10 cellular contexts compared by ENCODE assay signal in genomic region chr16:73171901-73172619, GRCh38.
A peak's percentile ranks its signal among the peaks of the same experiment; 100 is the strongest.
DNase-seq lines count a peak whose midpoint lies in the region; ATAC-seq and TF ChIP-seq lines count a peak whose summit lies in the region.
"Had no signal": no experiment of that assay in that cellular context is flagged by ENCODE, and none has a peak within 500 bp of the region (broad histone marks: within the 10 kb centered on the region; RNA-seq: fewer than 3 reads in every experiment).

No MANE protein-coding gene starts in this region.

- H3K4me3 ChIP-seq in HCT116 (replicated peaks in 1 of 2; ENCODE audit: low read depth in 1 of 2, low read length in 2 of 2) (no peak overlapping the region), adipocyte (ENCODE audit: low read length) (peak overlapping the region; percentile 53), skeletal muscle satellite cell (ENCODE audit: low read length) (peak overlapping the region; percentile 26)

- H3K4me3 Mint-ChIP-seq in activated CD4-positive, alpha-beta memory T cell treated with anti-CD3 and anti-CD28 coated beads for 36 hours: no peak overlapping the region
- H3K4me3 Mint-ChIP-seq: T-helper 2 cell treated with Interferon-gamma antibody and Interleukin-4, amounts not matched to agents 5 μg/mL and 100 μg/mL, for 36 hours had no signal

- RAD21 ChIA-PET in HCT116 (lab: Charles Lee; ENCODE audit: low non-redundant PET in 1 of 2, low total read pairs in 2 of 2, uncharacterized antibody in 2 of 2, unreplicated experiment in 2 of 2): no interaction called here

- H3K4me1 Mint-ChIP-seq in activated CD4-positive, alpha-beta memory T cell treated with anti-CD3 and anti-CD28 coated beads for 36 hours (ENCODE audit: low read depth): no peaks in the 10 kb centered on the region

- H3K27me3 ChIP-seq in HCT116 (ENCODE audit: insufficient read depth, low read length) (no peaks in the 10 kb centered on the region; the same call in 1 of the 2 replicates), adipocyte (replicated peaks; ENCODE audit: control insufficient read depth, insufficient read depth, low read length) (no peaks in the 10 kb centered on the region), skeletal muscle satellite cell (ENCODE audit: control insufficient read depth, insufficient read depth, low read length) (no peaks in the 10 kb centered on the region)

- no peak for TF ChIP-seq POLR2A in HCT116 (IDR thresholded peaks at IDR 0.05; ENCODE audit: borderline replicate concordance, extremely low read depth, insufficient read depth, insufficient read length)

- no peaks in the 10 kb centered on the region for H3K9me2 ChIP-seq in HCT116 (ENCODE audit: insufficient read depth)

- intact Hi-C loops in HCT116 (cut with micrococcal nuclease): no loop called here
- intact Hi-C loops in activated CD4-positive, alpha-beta memory T cell treated with anti-CD3 and anti-CD28 coated beads for 36 hours (cut with micrococcal nuclease): no loop called here

- DNase-seq in HCT116 (ENCODE audit: low read depth, low spot score) (no peak), adipocyte (ENCODE audit: low read depth) (no peak), islet precursor cell (peak; percentile 69), H4 (ENCODE audit: low spot score) (no peak)
- no peak for DNase-seq in activated CD4-positive, alpha-beta memory T cell treated with anti-CD3 and anti-CD28 coated beads for 36 hours

- no peak overlapping the region for H3K27ac ChIP-seq in HCT116 (ENCODE audit: low read depth, low read length)
- H3K27ac ChIP-seq: KMS-11 had no signal

- POLR2A ChIA-PET in HCT116 (lab: Charles Lee): no interaction called here
- POLR2A ChIA-PET in activated CD4-positive, alpha-beta memory T cell treated with anti-CD3 and anti-CD28 coated beads for 36 hours (lab: Charles Lee): no interaction called here

- H3K9ac ChIP-seq in HCT116 (ENCODE audit: low read length) (no peak overlapping the region), adipocyte (ENCODE audit: low read length) (peak overlapping the region; percentile 49), skeletal muscle satellite cell (ENCODE audit: low read depth, low read length) (peak overlapping the region; percentile 69)
- H3K9ac ChIP-seq: KMS-11 had no signal

- no peaks in the 10 kb centered on the region for H4K20me1 ChIP-seq in HCT116 (ENCODE audit: insufficient read depth)

- no peak for ATAC-seq in HCT116
- no peak for ATAC-seq in GM21825 (IDR thresholded peaks at IDR 0.05; ENCODE audit: unreplicated experiment)
- ATAC-seq in HG03039 (IDR thresholded peaks at IDR 0.05; ENCODE audit: unreplicated experiment): no peak

- CTCF ChIA-PET in HCT116 (lab: Charles Lee): interaction anchor here (0.8 to 1.0 kb wide), 2 partner anchors 9 to 339 kb away, joined by 6 read pairs; no protein-coding TSS in a partner anchor
- CTCF ChIA-PET in activated CD4-positive, alpha-beta memory T cell treated with anti-CD3 and anti-CD28 coated beads for 36 hours (lab: Charles Lee): no interaction called here

- H3K9me3 Mint-ChIP-seq in activated CD4-positive, alpha-beta memory T cell treated with anti-CD3 and anti-CD28 coated beads for 36 hours: no peaks in the 10 kb centered on the region
- H3K9me3 Mint-ChIP-seq: T-helper 2 cell treated with Interferon-gamma antibody and Interleukin-4, amounts not matched to agents 5 μg/mL and 100 μg/mL, for 36 hours had no signal

- H3K36me3 ChIP-seq in HCT116 (ENCODE audit: control insufficient read depth in 1 of 2, insufficient read depth in 2 of 2, low read length in 2 of 2) (no peaks in the 10 kb centered on the region), adipocyte (ENCODE audit: control insufficient read depth, insufficient read depth, low read length, severe bottlenecking) (no peaks in the 10 kb centered on the region), skeletal muscle satellite cell (ENCODE audit: insufficient read depth, low read length) (no peaks in the 10 kb centered on the region)

- H3K27ac Mint-ChIP-seq in activated CD4-positive, alpha-beta memory T cell treated with anti-CD3 and anti-CD28 coated beads for 36 hours: no peak overlapping the region
- H3K27ac Mint-ChIP-seq: T-helper 2 cell treated with Interferon-gamma antibody and Interleukin-4, amounts not matched to agents 5 μg/mL and 100 μg/mL, for 36 hours had no signal

- H3K9me3 ChIP-seq in HCT116 (ENCODE audit: control insufficient read depth in 1 of 2, insufficient read depth in 1 of 2, low read depth in 1 of 2, low read length in 2 of 2) (no peaks in the 10 kb centered on the region), adipocyte (ENCODE audit: control insufficient read depth, low read length) (no peaks in the 10 kb centered on the region), skeletal muscle satellite cell (replicated peaks; ENCODE audit: low read length) (no peaks in the 10 kb centered on the region)

- no peaks in the 10 kb centered on the region for H3K79me2 ChIP-seq in HCT116 (ENCODE audit: insufficient read depth, low read length)

- no peaks in the 10 kb centered on the region for H3K36me3 Mint-ChIP-seq in activated CD4-positive, alpha-beta memory T cell treated with anti-CD3 and anti-CD28 coated beads for 36 hours

- H3K4me2 ChIP-seq in HCT116 (ENCODE audit: low read length) (no peak overlapping the region), skeletal muscle satellite cell (ENCODE audit: low read length) (peak overlapping the region; percentile 74)
- H3K4me2 ChIP-seq: KMS-11 had no signal

- no peaks in the 10 kb centered on the region for H3K27me3 Mint-ChIP-seq in activated CD4-positive, alpha-beta memory T cell treated with anti-CD3 and anti-CD28 coated beads for 36 hours

- H3K4me1 ChIP-seq in HCT116 (ENCODE audit: control insufficient read depth in 1 of 2, insufficient read depth in 2 of 2, low read length in 2 of 2): no peaks in the 10 kb centered on the region; a peak in 2 of 4 replicates
- peaks cover 19% of the 10 kb centered on the region for H3K4me1 ChIP-seq in adipocyte (ENCODE audit: control insufficient read depth, insufficient read depth, low read length)
- peaks cover 40% of the 10 kb centered on the region for H3K4me1 ChIP-seq in skeletal muscle satellite cell (ENCODE audit: control insufficient read depth, insufficient read depth, low read length)

- no peak for TF ChIP-seq RAD21 in HCT116 (IDR thresholded peaks at IDR 0.05; ENCODE audit: low read depth)

- TF ChIP-seq CTCF in HCT116 (IDR thresholded peaks at IDR 0.05 in 2 of 3, conservative IDR thresholded peaks at IDR 0.05 in 1 of 3; ENCODE audit: borderline replicate concordance in 1 of 3, insufficient read depth in 1 of 3, low read depth in 2 of 3, low read length in 2 of 3): no peak

- no TSS peak for BruUV-seq in HCT116 (replicated peaks; lab: Mats Ljungman, UMichigan)

- peak overlapping the region; percentile 14 for H2AFZ ChIP-seq in HCT116 (ENCODE audit: low read depth, low read length, poor library complexity, severe bottlenecking)

TF ChIP-seq in HCT116, 20 proteins besides CTCF, POLR2A, EP300 and RAD21:
- TF ChIP-seq FOSL1 (IDR thresholded peaks at IDR 0.05; ENCODE audit: low read depth): no peak
- TF ChIP-seq SIN3A (IDR thresholded peaks at IDR 0.05; ENCODE audit: low read depth): no peak
- no peak for TF ChIP-seq EZH2phosphoT487 (IDR thresholded peaks at IDR 0.05; ENCODE audit: borderline replicate concordance)
TF ChIP-seq in HCT116: peak in this region for 0.

Comparison
In these comparisons a context has a peak if more than half of its experiments do, and no peak if none do; other contexts are left out.
1. H3K4me3 ChIP-seq: peak in adipocyte (single experiment) and skeletal muscle satellite cell (single experiment); none in HCT116 (0 of 2).